16 cellular contexts compared by ENCODE assay signal in the genomic region with DNA sequence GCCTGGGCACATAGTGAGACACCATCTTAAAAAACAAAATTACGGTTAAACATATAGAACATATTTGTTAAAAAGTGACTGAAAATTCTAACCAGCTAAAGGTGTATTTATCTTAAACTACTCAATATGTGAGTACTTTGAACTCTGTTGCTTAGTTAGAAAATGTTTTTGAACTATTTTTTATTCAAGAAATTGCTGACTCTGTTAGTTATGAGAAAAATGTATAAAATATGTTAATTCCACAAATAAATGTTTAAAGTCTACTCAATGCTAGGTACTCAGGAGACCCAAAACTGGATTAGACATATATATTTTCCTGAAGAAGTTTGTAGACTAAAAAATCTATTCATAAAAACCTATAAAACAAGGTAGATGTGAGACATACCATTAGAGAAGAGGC. TPM values are rescaled to one million over a fixed set of nuclear protein-coding genes. Genes with fewer than 3 reads are reported as not detected.
"Had no signal": no experiment of that assay in that cellular context is flagged by ENCODE, and none has a peak within 500 bp of the region (broad histone marks: within the 10 kb centered on the region; RNA-seq: fewer than 3 reads in every experiment).

No MANE protein-coding gene starts in this region.

- H3K36me3 ChIP-seq: SJCRH30 had no signal

- H3K4me2 ChIP-seq: PC-9 had no signal

- ATAC-seq: Panc1, Right ventricle myocardium inferior, SK-N-SH treated with all-trans-retinoic acid at 6 μM for 48 hours had no signal

- H3K4me3 ChIP-seq: PC-9, SJCRH30, SK-N-MC had no signal

- H3K4me1 ChIP-seq: SJCRH30 had no signal

- DNase-seq: NCI-H1092, NCI-H1436 treated with DMSO at 0.1 percent for 48 hours, NCI-H187 treated with DMSO at 0.1 percent for 48 hours, PC-9, SIG-M5 had no signal

- H3K27ac ChIP-seq: PC-9, RWPE1, SJCRH30, SK-N-MC had no signal

- H3K27me3 ChIP-seq: SJCRH30 had no signal

- H3K9me3 ChIP-seq: SJCRH30 had no signal

- H2AFZ ChIP-seq: PC-9 had no signal

RNA-seq across cellular contexts. Expression of a gene that starts 23.0 kb away (rescaled TPM):
- total RNA-seq: M059J, NCI-H460, OCI-LY7, PC-9, Right ventricle myocardium inferior, RPMI7951, SJCRH30, SK-MEL-5 had no signal
